ENCODE assay signal across 8 cellular contexts in genomic region chr1:226827458-226827857, GRCh38. TPM values are rescaled to one million over a fixed set of nuclear protein-coding genes. Genes with fewer than 3 reads are reported as not detected.
DNase-seq lines count a peak whose midpoint lies in the region; ATAC-seq and TF ChIP-seq lines count a peak whose summit lies in the region.

No MANE protein-coding gene starts in this region.

- H3K27ac Mint-ChIP-seq in activated B cell treated with CpG ODN at 0.5 μM for 24 hours: peak overlapping the region; percentile 80

- no peak overlapping the region for H3K4me3 Mint-ChIP-seq in activated B cell treated with CpG ODN at 0.5 μM for 24 hours

- H3K36me3 ChIP-seq in sigmoid colon (no peaks in the 10 kb centered on the region), brain microvascular endothelial cell (replicated peaks) (no peaks in the 10 kb centered on the region), WERI-Rb-1 (no peaks in the 10 kb centered on the region)

- no peaks in the 10 kb centered on the region for H3K9me3 Mint-ChIP-seq in activated B cell treated with CpG ODN at 0.5 μM for 24 hours

- peaks cover 37% of the 10 kb centered on the region for H3K4me1 Mint-ChIP-seq in activated B cell treated with CpG ODN at 0.5 μM for 24 hours

- no peak overlapping the region for H3K4me3 ChIP-seq in fibroblast of mammary gland (ENCODE audit: control insufficient read depth, low read depth, low read length)
- peak overlapping the region in 3 of 4 donors; percentile 17 to 28 (median 21) for H3K4me3 ChIP-seq in sigmoid colon
- no peak overlapping the region for H3K4me3 ChIP-seq in brain microvascular endothelial cell (ENCODE audit: low read depth, low read length)
- H3K4me3 ChIP-seq in WERI-Rb-1 (ENCODE audit: low read depth, low read length): no peak overlapping the region

- no peaks in the 10 kb centered on the region for H3K36me3 Mint-ChIP-seq in activated B cell treated with CpG ODN at 0.5 μM for 24 hours (ENCODE audit: low read depth)

- TF ChIP-seq EP300 in sigmoid colon (IDR thresholded peaks at IDR 0.05): no peak

- peaks cover 0 to 29% (median 17%) of the 10 kb centered on the region in 4 donors for H3K4me1 ChIP-seq in sigmoid colon

- DNase-seq in activated B cell treated with CpG ODN at 0.5 μM for 24 hours: no peak
- DNase-seq in fibroblast of mammary gland (ENCODE audit: low read depth): peak; percentile 62
- DNase-seq in sigmoid colon: peak; percentile 93
- no peak for DNase-seq in brain microvascular endothelial cell
- DNase-seq in NCI-H345 (lab: John Stamatoyannopoulos, UW): no peak
- DNase-seq in amniotic stem cell (lab: John Stamatoyannopoulos, UW): no peak
- DNase-seq in WERI-Rb-1: no peak

- intact Hi-C loops in activated B cell treated with CpG ODN at 0.5 μM for 24 hours (cut with micrococcal nuclease): loop anchor here (5.0 kb wide), 1 partner anchor 420 kb away; the partner anchor contains the start of gene PARP1
- intact Hi-C loops in sigmoid colon (cut with DNase I): loop anchor here (10.0 kb wide), 2 partner anchors 123 to 403 kb away; no protein-coding TSS in a partner anchor

- peak; percentile 15 for ATAC-seq in GM21723 (IDR thresholded peaks at IDR 0.05; ENCODE audit: unreplicated experiment)
- ATAC-seq in activated B cell treated with CpG ODN at 0.5 μM for 24 hours (ENCODE audit: low read depth): no peak

- no peak for TF ChIP-seq CTCF in activated B cell treated with CpG ODN at 0.5 μM for 24 hours (IDR thresholded peaks at IDR 0.05)
- no peak for TF ChIP-seq CTCF in fibroblast of mammary gland (conservative IDR thresholded peaks at IDR 0.05; ENCODE audit: control insufficient read depth, insufficient read depth, low read depth, low read length)
- TF ChIP-seq CTCF in sigmoid colon (IDR thresholded peaks at IDR 0.05): no peak
- no peak for TF ChIP-seq CTCF in brain microvascular endothelial cell (IDR thresholded peaks at IDR 0.05; ENCODE audit: low read depth, low read length, missing control alignments)
- no peak for TF ChIP-seq CTCF in WERI-Rb-1 (IDR thresholded peaks at IDR 0.05; ENCODE audit: low read depth, low read length)

- CTCF ChIA-PET in activated B cell treated with CpG ODN at 0.5 μM for 24 hours (lab: Charles Lee): interaction anchor here (0.6 to 7.5 kb wide), 13 partner anchors 104 to 280 kb away, joined by 3 to 91 read pairs (median 7); no protein-coding TSS in a partner anchor

- no peaks in the 10 kb centered on the region for H3K9me3 ChIP-seq in sigmoid colon
- H3K9me3 ChIP-seq in WERI-Rb-1 (ENCODE audit: severe bottlenecking): no peaks in the 10 kb centered on the region

- TF ChIP-seq POLR2A in sigmoid colon (IDR thresholded peaks at IDR 0.05): no peak

- H3K27ac ChIP-seq in sigmoid colon (peak overlapping the region; percentile 83 to 90 (median 88)), brain microvascular endothelial cell (no peak overlapping the region), WERI-Rb-1 (no peak overlapping the region)

- 45 to 46% methylated on average over 11 of the region's 11 CpGs for WGBS in sigmoid colon, 2 donors

- POLR2A ChIA-PET in activated B cell treated with CpG ODN at 0.5 μM for 24 hours (lab: Charles Lee): interaction anchor here (1.0 to 1.8 kb wide), 11 partner anchors 87 to 201 kb away, joined by 3 to 6 read pairs (median 4); partner anchors contain the start of gene COQ8A

- H3K27me3 ChIP-seq in sigmoid colon (no peaks in the 10 kb centered on the region), brain microvascular endothelial cell (replicated peaks) (no peaks in the 10 kb centered on the region), WERI-Rb-1 (ENCODE audit: insufficient read depth, low read depth, severe bottlenecking) (no peaks in the 10 kb centered on the region)

- in situ Hi-C loops in brain microvascular endothelial cell (cut with HindIII; ENCODE audit: low pct_ligation_motif_present, low sequenced_read_pairs): loop anchor here (25.0 kb wide), 1 partner anchor 190 kb away; no protein-coding TSS in a partner anchor

- H3K27me3 Mint-ChIP-seq in activated B cell treated with CpG ODN at 0.5 μM for 24 hours: no peaks in the 10 kb centered on the region

RNA-seq across cellular contexts. Expression of gene PSEN2, which starts 43.0 kb away (rescaled TPM):
- 13.4 and 14.3 TPM in 2 replicates for total RNA-seq in activated B cell treated with CpG ODN at 0.5 μM for 24 hours
- 10 to 100 TPM; 23.2 to 56.8 (median 32.8) TPM for total RNA-seq in sigmoid colon
- polyA plus RNA-seq in sigmoid colon: 10 to 100 TPM in 2 of 3 donors, 1 to 10 TPM in 1; 4.4 to 16.9 (median 10.8) TPM

Comparison
In these comparisons a context has a peak if more than half of its experiments do, and no peak if none do; other contexts are left out.
1. DNase-seq: peak in fibroblast of mammary gland (single experiment) and sigmoid colon (single experiment); none in activated B cell treated with CpG ODN at 0.5 μM for 24 hours (single experiment), brain microvascular endothelial cell (single experiment), NCI-H345 (single experiment), amniotic stem cell (single experiment) and WERI-Rb-1 (single experiment).
2. H3K4me3 ChIP-seq: peak in sigmoid colon (3 of 4); none in fibroblast of mammary gland (single experiment), brain microvascular endothelial cell (single experiment) and WERI-Rb-1 (single experiment).
3. H3K27ac ChIP-seq: peak in sigmoid colon (4 of 4); none in brain microvascular endothelial cell (single experiment) and WERI-Rb-1 (single experiment).